Comparison of ENCODE assay signal across 1 cellular context in genomic region chr3:149086232-149086988, GRCh38.
TF ChIP-seq lines count a peak whose summit lies in the region.

TSS of gene HLTF (minus strand) at chr3:149086533. CDS start at chr3:149086336, 197 bp downstream.

TF ChIP-seq in HepG2, 621 proteins besides CTCF, POLR2A, EP300 and RAD21 (continued from another document):
- peak; percentile 68 for TF ChIP-seq PPARG (CRISPR knock-in tag; conservative IDR thresholded peaks at IDR 0.05)
- TF ChIP-seq GZF1 (CRISPR knock-in tag; IDR thresholded peaks at IDR 0.05): no peak
- TF ChIP-seq PHF20 (CRISPR knock-in tag; IDR thresholded peaks at IDR 0.05): peak; percentile 47; the same call in 1 of the 2 replicates
- no peak for TF ChIP-seq HES4 (CRISPR knock-in tag; IDR thresholded peaks at IDR 0.05; ENCODE audit: borderline replicate concordance)
- TF ChIP-seq MYNN (CRISPR knock-in tag; IDR thresholded peaks at IDR 0.05; ENCODE audit: low read depth): peak; percentile 88; the same call in 1 of the 2 replicates
- TF ChIP-seq FOXP1 (IDR thresholded peaks at IDR 0.05): no peak
- no peak for TF ChIP-seq FOXP1 (CRISPR knock-in tag; IDR thresholded peaks at IDR 0.05)
- peak; percentile 83 for TF ChIP-seq U2AF1 (optimal IDR thresholded peaks at IDR 0.05; ENCODE audit: low read depth, low read length)
- TF ChIP-seq ZFP36 (IDR thresholded peaks at IDR 0.05; ENCODE audit: borderline replicate concordance, low read depth, low read length, partially characterized antibody): no peak
- TF ChIP-seq ZNF253 (CRISPR knock-in tag; IDR thresholded peaks at IDR 0.05; ENCODE audit: borderline replicate concordance): no peak
- TF ChIP-seq ZNF235 (CRISPR knock-in tag; IDR thresholded peaks at IDR 0.05; ENCODE audit: borderline replicate concordance): peak; percentile 79; the same call in 1 of the 2 replicates
- TF ChIP-seq MLXIP (CRISPR knock-in tag; IDR thresholded peaks at IDR 0.05; ENCODE audit: borderline replicate concordance): peak; percentile 88
- no peak for TF ChIP-seq CENPT (CRISPR knock-in tag; IDR thresholded peaks at IDR 0.05; ENCODE audit: low read depth)
- no peak for TF ChIP-seq MAFF (IDR thresholded peaks at IDR 0.05; ENCODE audit: low read depth, low read length)
- TF ChIP-seq ZNF343 (CRISPR knock-in tag; IDR thresholded peaks at IDR 0.05): no peak
- TF ChIP-seq ZNF17 (CRISPR knock-in tag; IDR thresholded peaks at IDR 0.05): no peak; the same call in 1 of the 2 replicates
- 0 out of 2 replicates have a peak, but pooled peaks have one; percentile 36 for TF ChIP-seq CBFB (CRISPR knock-in tag; IDR thresholded peaks at IDR 0.05)
- TF ChIP-seq ZFP41 (CRISPR knock-in tag; IDR thresholded peaks at IDR 0.05; ENCODE audit: borderline replicate concordance): peak; percentile 74; the same call in 1 of the 2 replicates
- peak; percentile 80 for TF ChIP-seq ZNF788 (CRISPR knock-in tag; IDR thresholded peaks at IDR 0.05; ENCODE audit: borderline replicate concordance)
- TF ChIP-seq ZNF10 (CRISPR knock-in tag; IDR thresholded peaks at IDR 0.05; ENCODE audit: borderline replicate concordance, low read depth): no peak
- no peak for TF ChIP-seq ZNF816 (CRISPR knock-in tag; IDR thresholded peaks at IDR 0.05; ENCODE audit: borderline replicate concordance)
- TF ChIP-seq THAP11 (CRISPR knock-in tag; IDR thresholded peaks at IDR 0.05): peak; percentile 78
- peak; percentile 73 for TF ChIP-seq HOMEZ (CRISPR knock-in tag; IDR thresholded peaks at IDR 0.05; ENCODE audit: low read depth)
- peak; percentile 83; the same call in 1 of the 2 replicates for TF ChIP-seq RFXAP (CRISPR knock-in tag; IDR thresholded peaks at IDR 0.05; ENCODE audit: borderline replicate concordance)
- TF ChIP-seq BHLHE40 (IDR thresholded peaks at IDR 0.05; ENCODE audit: low read length): no peak
- TF ChIP-seq MTA1 (CRISPR knock-in tag; IDR thresholded peaks at IDR 0.05; ENCODE audit: borderline replicate concordance): peak; percentile 52; the same call in 1 of the 2 replicates
- TF ChIP-seq ZNF652 (CRISPR knock-in tag; IDR thresholded peaks at IDR 0.05; ENCODE audit: borderline replicate concordance, low read depth): no peak
- peak; percentile 95 for TF ChIP-seq ZNF256 (CRISPR knock-in tag; conservative IDR thresholded peaks at IDR 0.05)
- TF ChIP-seq ZNF776 (CRISPR knock-in tag; IDR thresholded peaks at IDR 0.05): no peak
- TF ChIP-seq ASH2L (IDR thresholded peaks at IDR 0.05; ENCODE audit: insufficient read length, low read depth, low read length): peak; percentile 91
- no peak for TF ChIP-seq ZFYVE20 (CRISPR knock-in tag; IDR thresholded peaks at IDR 0.05; ENCODE audit: borderline replicate concordance, low read depth)
- TF ChIP-seq ZNF687 (CRISPR knock-in tag; IDR thresholded peaks at IDR 0.05): peak; percentile 99
- TF ChIP-seq KDM5B (CRISPR knock-in tag; IDR thresholded peaks at IDR 0.05; ENCODE audit: borderline replicate concordance): peak; percentile 87; the same call in 1 of the 2 replicates
- TF ChIP-seq ZNF510 (CRISPR knock-in tag; IDR thresholded peaks at IDR 0.05; ENCODE audit: low read depth): peak; percentile 90; the same call in 1 of the 2 replicates
- TF ChIP-seq ZFAT (CRISPR knock-in tag; conservative IDR thresholded peaks at IDR 0.05): 0 out of 2 replicates have a peak, but pooled peaks have one; percentile 71
- TF ChIP-seq NR2F2 (IDR thresholded peaks at IDR 0.05; ENCODE audit: borderline replicate concordance, low read depth): no peak
- TF ChIP-seq DDIT3 (CRISPR knock-in tag; IDR thresholded peaks at IDR 0.05): no peak
- 0 out of 2 replicates have a peak, but pooled peaks have one; percentile 36 for TF ChIP-seq ZNF224 (CRISPR knock-in tag; IDR thresholded peaks at IDR 0.05)
- peak; percentile 73; the same call in 1 of the 2 replicates for TF ChIP-seq GFI1 (CRISPR knock-in tag; IDR thresholded peaks at IDR 0.05; ENCODE audit: borderline replicate concordance)
- no peak for TF ChIP-seq ZBED4 (CRISPR knock-in tag; IDR thresholded peaks at IDR 0.05; ENCODE audit: borderline replicate concordance)
- peak; percentile 77 for TF ChIP-seq ZNF800 (CRISPR knock-in tag; IDR thresholded peaks at IDR 0.05)
- no peak for TF ChIP-seq RFXANK (CRISPR knock-in tag; IDR thresholded peaks at IDR 0.05)
- peak; percentile 78; the same call in 1 of the 2 replicates for TF ChIP-seq ZSCAN5A (CRISPR knock-in tag; IDR thresholded peaks at IDR 0.05; ENCODE audit: borderline replicate concordance)
- TF ChIP-seq LCORL (IDR thresholded peaks at IDR 0.05): no peak
- no peak for TF ChIP-seq LCORL (CRISPR knock-in tag; IDR thresholded peaks at IDR 0.05)
- TF ChIP-seq TFAP4 (IDR thresholded peaks at IDR 0.05; ENCODE audit: borderline replicate concordance, low read depth): no peak
- no peak for TF ChIP-seq NPAS2 (CRISPR knock-in tag; IDR thresholded peaks at IDR 0.05; ENCODE audit: borderline replicate concordance)
